ENCODE assay signal across 1 cellular context in the genomic region with DNA sequence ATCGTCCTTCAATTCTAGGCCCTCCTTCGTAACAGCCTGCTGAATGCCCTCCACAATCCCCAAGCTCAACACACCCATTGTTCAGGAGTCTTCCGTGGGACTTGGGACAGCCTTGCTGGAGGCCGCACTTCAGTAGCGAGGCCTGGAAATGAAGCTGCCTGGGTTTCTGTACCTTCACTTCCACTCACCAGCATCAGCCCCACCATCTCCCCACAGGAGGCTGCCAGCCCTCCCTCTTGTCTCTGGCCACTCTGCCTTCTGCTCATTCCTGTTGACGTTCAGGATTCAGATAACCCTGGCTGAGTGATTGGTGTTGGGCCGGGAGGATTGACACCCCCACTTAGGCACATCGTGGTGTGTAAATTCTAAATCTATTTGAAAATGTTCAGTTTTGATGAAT.
TF ChIP-seq lines count a peak whose summit lies in the region.

No MANE protein-coding gene starts in this region.

TF ChIP-seq in HepG2, 621 proteins besides CTCF, POLR2A, EP300 and RAD21:
- no peak for TF ChIP-seq NFKB2 (CRISPR knock-in tag; IDR thresholded peaks at IDR 0.05; ENCODE audit: borderline replicate concordance)
- TF ChIP-seq HNRNPK (IDR thresholded peaks at IDR 0.05; ENCODE audit: low read depth, low read length, poor library complexity, severe bottlenecking), result no peak
- TF ChIP-seq ZBTB1 (CRISPR knock-in tag; IDR thresholded peaks at IDR 0.05; ENCODE audit: borderline replicate concordance), result no peak
- TF ChIP-seq SNRNP70 (IDR thresholded peaks at IDR 0.05; ENCODE audit: low read depth, low read length), result no peak
- TF ChIP-seq KDM1A (CRISPR knock-in tag; IDR thresholded peaks at IDR 0.05), result no peak
- TF ChIP-seq, protein P1, sequence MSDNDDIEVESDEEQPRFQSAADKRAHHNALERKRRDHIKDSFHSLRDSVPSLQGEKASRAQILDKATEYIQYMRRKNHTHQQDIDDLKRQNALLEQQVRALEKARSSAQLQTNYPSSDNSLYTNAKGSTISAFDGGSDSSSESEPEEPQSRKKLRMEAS (IDR thresholded peaks at IDR 0.05), result no peak
- TF ChIP-seq MXI1 (IDR thresholded peaks at IDR 0.05; ENCODE audit: borderline replicate concordance, low read depth, low read length), result no peak
- TF ChIP-seq YEATS4 (CRISPR knock-in tag; IDR thresholded peaks at IDR 0.05; ENCODE audit: borderline replicate concordance), result no peak
- TF ChIP-seq ZNF296 (CRISPR knock-in tag; conservative IDR thresholded peaks at IDR 0.05), result no peak
- TF ChIP-seq NCOA1 (CRISPR knock-in tag; IDR thresholded peaks at IDR 0.05), result no peak
- TF ChIP-seq, protein P2, sequence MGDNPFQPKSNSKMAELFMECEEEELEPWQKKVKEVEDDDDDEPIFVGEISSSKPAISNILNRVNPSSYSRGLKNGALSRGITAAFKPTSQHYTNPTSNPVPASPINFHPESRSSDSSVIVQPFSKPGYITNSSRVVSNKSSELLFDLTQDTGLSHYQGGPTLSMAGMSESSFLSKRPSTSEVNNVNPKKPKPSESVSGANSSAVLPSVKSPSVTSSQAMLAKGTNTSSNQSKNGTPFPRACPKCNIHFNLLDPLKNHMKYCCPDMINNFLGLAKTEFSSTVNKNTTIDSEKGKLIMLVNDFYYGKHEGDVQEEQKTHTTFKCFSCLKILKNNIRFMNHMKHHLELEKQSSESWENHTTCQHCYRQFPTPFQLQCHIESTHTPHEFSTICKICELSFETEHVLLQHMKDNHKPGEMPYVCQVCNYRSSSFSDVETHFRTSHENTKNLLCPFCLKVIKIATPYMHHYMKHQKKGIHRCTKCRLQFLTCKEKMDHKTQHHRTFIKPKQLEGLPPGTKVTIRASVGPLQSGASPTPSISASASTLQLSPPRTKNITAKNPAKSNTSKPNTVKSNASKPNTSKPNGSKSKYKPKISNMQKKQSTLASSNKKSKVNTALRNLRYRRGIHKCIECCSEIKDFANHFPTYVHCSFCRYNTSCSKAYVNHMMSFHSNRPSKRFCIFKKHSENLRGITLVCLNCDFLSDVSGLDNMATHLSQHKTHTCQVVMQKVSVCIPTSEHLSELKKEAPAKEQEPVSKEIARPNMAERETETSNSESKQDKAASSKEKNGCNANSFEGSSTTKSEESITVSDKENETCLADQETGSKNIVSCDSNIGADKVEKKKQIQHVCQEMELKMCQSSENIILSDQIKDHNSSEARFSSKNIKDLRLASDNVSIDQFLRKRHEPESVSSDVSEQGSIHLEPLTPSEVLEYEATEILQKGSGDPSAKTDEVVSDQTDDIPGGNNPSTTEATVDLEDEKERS (CRISPR knock-in tag; IDR thresholded peaks at IDR 0.05), result no peak
- TF ChIP-seq, protein P3, sequence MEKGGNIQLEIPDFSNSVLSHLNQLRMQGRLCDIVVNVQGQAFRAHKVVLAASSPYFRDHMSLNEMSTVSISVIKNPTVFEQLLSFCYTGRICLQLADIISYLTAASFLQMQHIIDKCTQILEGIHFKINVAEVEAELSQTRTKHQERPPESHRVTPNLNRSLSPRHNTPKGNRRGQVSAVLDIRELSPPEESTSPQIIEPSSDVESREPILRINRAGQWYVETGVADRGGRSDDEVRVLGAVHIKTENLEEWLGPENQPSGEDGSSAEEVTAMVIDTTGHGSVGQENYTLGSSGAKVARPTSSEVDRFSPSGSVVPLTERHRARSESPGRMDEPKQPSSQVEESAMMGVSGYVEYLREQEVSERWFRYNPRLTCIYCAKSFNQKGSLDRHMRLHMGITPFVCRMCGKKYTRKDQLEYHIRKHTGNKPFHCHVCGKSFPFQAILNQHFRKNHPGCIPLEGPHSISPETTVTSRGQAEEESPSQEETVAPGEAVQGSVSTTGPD (CRISPR knock-in tag; IDR thresholded peaks at IDR 0.05), result no peak
- no peak for TF ChIP-seq CEBPB (IDR thresholded peaks at IDR 0.05; ENCODE audit: borderline replicate concordance, low read depth, low read length)
- TF ChIP-seq, protein P4, sequence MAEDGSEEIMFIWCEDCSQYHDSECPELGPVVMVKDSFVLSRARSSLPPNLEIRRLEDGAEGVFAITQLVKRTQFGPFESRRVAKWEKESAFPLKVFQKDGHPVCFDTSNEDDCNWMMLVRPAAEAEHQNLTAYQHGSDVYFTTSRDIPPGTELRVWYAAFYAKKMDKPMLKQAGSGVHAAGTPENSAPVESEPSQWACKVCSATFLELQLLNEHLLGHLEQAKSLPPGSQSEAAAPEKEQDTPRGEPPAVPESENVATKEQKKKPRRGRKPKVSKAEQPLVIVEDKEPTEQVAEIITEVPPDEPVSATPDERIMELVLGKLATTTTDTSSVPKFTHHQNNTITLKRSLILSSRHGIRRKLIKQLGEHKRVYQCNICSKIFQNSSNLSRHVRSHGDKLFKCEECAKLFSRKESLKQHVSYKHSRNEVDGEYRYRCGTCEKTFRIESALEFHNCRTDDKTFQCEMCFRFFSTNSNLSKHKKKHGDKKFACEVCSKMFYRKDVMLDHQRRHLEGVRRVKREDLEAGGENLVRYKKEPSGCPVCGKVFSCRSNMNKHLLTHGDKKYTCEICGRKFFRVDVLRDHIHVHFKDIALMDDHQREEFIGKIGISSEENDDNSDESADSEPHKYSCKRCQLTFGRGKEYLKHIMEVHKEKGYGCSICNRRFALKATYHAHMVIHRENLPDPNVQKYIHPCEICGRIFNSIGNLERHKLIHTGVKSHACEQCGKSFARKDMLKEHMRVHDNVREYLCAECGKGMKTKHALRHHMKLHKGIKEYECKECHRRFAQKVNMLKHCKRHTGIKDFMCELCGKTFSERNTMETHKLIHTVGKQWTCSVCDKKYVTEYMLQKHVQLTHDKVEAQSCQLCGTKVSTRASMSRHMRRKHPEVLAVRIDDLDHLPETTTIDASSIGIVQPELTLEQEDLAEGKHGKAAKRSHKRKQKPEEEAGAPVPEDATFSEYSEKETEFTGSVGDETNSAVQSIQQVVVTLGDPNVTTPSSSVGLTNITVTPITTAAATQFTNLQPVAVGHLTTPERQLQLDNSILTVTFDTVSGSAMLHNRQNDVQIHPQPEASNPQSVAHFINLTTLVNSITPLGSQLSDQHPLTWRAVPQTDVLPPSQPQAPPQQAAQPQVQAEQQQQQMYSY (CRISPR knock-in tag; IDR thresholded peaks at IDR 0.05), result no peak
- TF ChIP-seq SP4 (CRISPR knock-in tag; IDR thresholded peaks at IDR 0.05), result no peak
